In genomic region chr7:92119213-92119759, GRCh38 we compare ENCODE assay signal across 16 cellular contexts. TPM values are rescaled to one million over a fixed set of nuclear protein-coding genes. Genes with fewer than 3 reads are reported as not detected.
A peak's percentile ranks its signal among the peaks of the same experiment; 100 is the strongest.
DNase-seq lines count a peak whose midpoint lies in the region; ATAC-seq, FAIRE-seq and TF ChIP-seq lines count a peak whose summit lies in the region.
"Had no signal": no experiment of that assay in that cellular context is flagged by ENCODE, and none has a peak within 500 bp of the region (broad histone marks: within the 10 kb centered on the region; RNA-seq: fewer than 3 reads in every experiment).

No MANE protein-coding gene starts in this region.

- no peak overlapping the region for H3K4me2 ChIP-seq in HepG2 (ENCODE audit: low read depth, low read length)

- CTCF ChIA-PET in HepG2 (lab: Yijun Ruan, JAX; ENCODE audit: low intra/inter-chr PET ratio, low total read pairs) = no interaction called here

- FAIRE-seq in HepG2 (lab: Jason Lieb, UNC) = no peak
- FAIRE-seq in islet of Langerhans (lab: Jason Lieb, UNC) = peak; percentile 91
- no peak for FAIRE-seq in urothelium cell line (lab: Jason Lieb, UNC)

- TF ChIP-seq POLR2A in HepG2 (IDR thresholded peaks at IDR 0.05; ENCODE audit: insufficient read depth in 1 of 2, low read depth in 2 of 2, low read length in 2 of 2) (no peak), right lobe of liver (IDR thresholded peaks at IDR 0.05) (no peak)

- no TSS peak for BruUV-seq in HepG2 (replicated peaks; lab: Mats Ljungman, UMichigan)

- 85% methylated on average over 1 of the region's 1 CpG for WGBS in HepG2 (ENCODE audit: low lambda C conversion rate)
- WGBS in right lobe of liver (ENCODE audit: insufficient coverage, low coverage, low lambda C conversion rate, missing lambda C conversion rate) = 73% methylated on average over 1 of the region's 1 CpG

- H4K20me1 ChIP-seq in HepG2 (ENCODE audit: insufficient read depth, low read length) = peaks cover 61% of the 10 kb centered on the region

- TF ChIP-seq EP300 in HepG2 (IDR thresholded peaks at IDR 0.05; ENCODE audit: low read depth in 2 of 2, low read length in 2 of 2) = no peak
- no peak for TF ChIP-seq EP300 in HepG2 (CRISPR knock-in tag; IDR thresholded peaks at IDR 0.05; ENCODE audit: borderline replicate concordance)

- H3K36me3 ChIP-seq in HepG2 (replicated peaks in 1 of 2; ENCODE audit: control insufficient read depth in 1 of 2, insufficient read depth in 2 of 2, low read length in 2 of 2) (peaks cover 9 to 86% of the 10 kb centered on the region in 2 experiments), right lobe of liver (peaks cover 0 to 57% (median 11%) of the 10 kb centered on the region in 4 donors), upper lobe of right lung (peaks cover 85% of the 10 kb centered on the region), ascending aorta (peaks cover 36 to 70% of the 10 kb centered on the region in 2 donors)

- POLR2A ChIA-PET in HepG2 (lab: Yijun Ruan, JAX) = no interaction called here

- TF ChIP-seq CTCF in HepG2 (CRISPR knock-in tag; IDR thresholded peaks at IDR 0.05) (no peak), right lobe of liver (IDR thresholded peaks at IDR 0.05) (no peak), upper lobe of right lung (IDR thresholded peaks at IDR 0.05) (no peak), ascending aorta (IDR thresholded peaks at IDR 0.05) (no peak)

- no peak overlapping the region for H3K4me3 ChIP-seq in HepG2 (replicated peaks in 1 of 3; ENCODE audit: insufficient read depth in 1 of 3, low read depth in 2 of 3, low read length in 3 of 3)
- H3K4me3 ChIP-seq in right lobe of liver = no peak overlapping the region
- no peak overlapping the region for H3K4me3 ChIP-seq in upper lobe of right lung
- no peak overlapping the region for H3K4me3 ChIP-seq in ascending aorta

- no peaks in the 10 kb centered on the region for H3K27me3 ChIP-seq in HepG2 (ENCODE audit: control insufficient read depth in 1 of 2, insufficient read depth in 2 of 2, low read length in 2 of 2)
- H3K27me3 ChIP-seq in right lobe of liver = no peaks in the 10 kb centered on the region
- no peaks in the 10 kb centered on the region for H3K27me3 ChIP-seq in upper lobe of right lung
- H3K27me3 ChIP-seq in ascending aorta = no peaks in the 10 kb centered on the region

- peak; percentile 37 for ATAC-seq in HepG2
- no peak for ATAC-seq in right lobe of liver
- ATAC-seq in upper lobe of right lung = peak; percentile 22
- ATAC-seq: HCT116 had no signal

- H3K9me3 ChIP-seq in HepG2 (ENCODE audit: low read length) = no peaks in the 10 kb centered on the region
- H3K9me3 ChIP-seq in right lobe of liver = no peaks in the 10 kb centered on the region
- no peaks in the 10 kb centered on the region for H3K9me3 ChIP-seq in upper lobe of right lung
- peaks cover 0 to 7% of the 10 kb centered on the region in 2 donors for H3K9me3 ChIP-seq in ascending aorta

- in situ Hi-C loops in HepG2 (cut with HindIII; ENCODE audit: extremely low pct_ligation_motif_present, low pct_unique_long_range_greater_than_20kb) (no loop called here), ACHN (cut with HindIII; ENCODE audit: low pct_ligation_motif_present, low pct_unique_long_range_greater_than_20kb, low sequenced_read_pairs) (no loop called here)

- no peak overlapping the region for H3K27ac ChIP-seq in HepG2 (ENCODE audit: extremely low read length, insufficient read depth, low read length)
- H3K27ac ChIP-seq in right lobe of liver = no peak overlapping the region
- no peak overlapping the region for H3K27ac ChIP-seq in upper lobe of right lung
- H3K27ac ChIP-seq in ascending aorta = no peak overlapping the region

- intact Hi-C loops in HepG2 (cut with micrococcal nuclease; ENCODE audit: unreplicated experiment) = no loop called here
- intact Hi-C loops in right lobe of liver (cut with DNase I) = no loop called here
- intact Hi-C loops in upper lobe of right lung (cut with DNase I) = no loop called here
- intact Hi-C loops in ascending aorta (cut with DNase I) = no loop called here

- peaks cover 72% of the 10 kb centered on the region for H3K79me2 ChIP-seq in HepG2 (ENCODE audit: insufficient read depth, low read length)

- TF ChIP-seq RAD21 in HepG2 (CRISPR knock-in tag; IDR thresholded peaks at IDR 0.05) = no peak

- no peak for DNase-seq in HepG2 (ENCODE audit: low spot score)
- DNase-seq in right lobe of liver = no peak
- DNase-seq in NCI-H774 (lab: John Stamatoyannopoulos, UW) = peak; percentile 51
- DNase-seq in upper lobe of right lung = no peak
- no peak for DNase-seq in ascending aorta (ENCODE audit: low spot score in 2 of 2)
- DNase-seq in ACHN = no peak
- DNase-seq in urothelium cell line (ENCODE audit: low spot score) = no peak
- DNase-seq: NCI-H1694, NCI-H446 treated with DMSO at 0.1 percent for 48 hours, SIG-M5 had no signal

- H3K9ac ChIP-seq in HepG2 (ENCODE audit: insufficient read depth, low read depth, low read length) = no peak overlapping the region

- H2AFZ ChIP-seq in HepG2 (ENCODE audit: low read length) = no peak overlapping the region

- H3K4me1 ChIP-seq in HepG2 (ENCODE audit: insufficient read depth, low read length) = peaks cover 17% of the 10 kb centered on the region; the same call in 1 of the 2 replicates
- no peaks in the 10 kb centered on the region for H3K4me1 ChIP-seq in right lobe of liver
- no peaks in the 10 kb centered on the region for H3K4me1 ChIP-seq in upper lobe of right lung
- H3K4me1 ChIP-seq in ascending aorta = no peaks in the 10 kb centered on the region

TF ChIP-seq in HepG2, 621 proteins besides CTCF, POLR2A, EP300 and RAD21 (continues in another document):
- TF ChIP-seq RBM22 (optimal IDR thresholded peaks at IDR 0.05; ENCODE audit: low read length) (peak; percentile 63), ZNF383 (CRISPR knock-in tag; IDR thresholded peaks at IDR 0.05; ENCODE audit: borderline replicate concordance) (no peak)

RNA-seq across cellular contexts. Expression of gene CYP51A1, which starts 15.0 kb away (rescaled TPM):
- total RNA-seq in HepG2 (2016; rRNA removed; fragmentation: Illumina TruSeq; extraction: Trizol) (194 and 260 TPM in 2 replicates), right lobe of liver (100 to 1,000 TPM in 2 of 6 experiments, 10 to 100 TPM in 4; 35.9 to 144 (median 85.3) TPM), upper lobe of right lung (175 TPM), ascending aorta (19.9 TPM)
- total RNA-seq in HepG2 (2016; cell fraction: cytosol; rRNA removed; fragmentation: Illumina TruSeq; extraction: Trizol; ENCODE audit: low read depth) = 48.9 and 55.6 TPM in 2 replicates
- 204 and 264 TPM in 2 replicates for total RNA-seq in HepG2 (2016; cell fraction: insoluble cytoplasmic fraction; rRNA removed; fragmentation: Illumina TruSeq; extraction: Trizol)
- 86.8 and 98.1 TPM in 2 replicates for total RNA-seq in HepG2 (2016; cell fraction: membrane; rRNA removed; fragmentation: Illumina TruSeq; extraction: Trizol)
- 194 and 215 TPM in 2 replicates for total RNA-seq in HepG2 (2016; cell fraction: nucleus; rRNA removed; fragmentation: Illumina TruSeq; extraction: Trizol)
- polyA plus RNA-seq in HepG2 (2011; rRNA removed) = 15.4 and 21.9 TPM in 2 replicates
- 10.3 and 23.0 TPM in 2 replicates for polyA plus RNA-seq in HepG2 (2011; cell fraction: cytosol; rRNA removed)
- polyA plus RNA-seq in HepG2 (2011; cell fraction: nucleus; rRNA removed) = 4.8 and 9.7 TPM in 2 replicates
- 126 and 140 TPM in 2 replicates for polyA plus RNA-seq in HepG2 (2012)
- polyA plus RNA-seq in HepG2 (2016; cell fraction: cytosol; fragmentation: Illumina TruSeq; extraction: Trizol; ENCODE audit: low read depth) = 10.5 and 11.8 TPM in 2 replicates
- polyA plus RNA-seq in HepG2 (2016; cell fraction: insoluble cytoplasmic fraction; fragmentation: Illumina TruSeq; extraction: Trizol; ENCODE audit: low read depth) = 87.6 and 99.1 TPM in 2 replicates
- 25.9 and 27.7 TPM in 2 replicates for polyA plus RNA-seq in HepG2 (2016; cell fraction: membrane; fragmentation: Illumina TruSeq; extraction: Trizol; ENCODE audit: low read depth)
- polyA plus RNA-seq in HepG2 (2016; cell fraction: nucleus; fragmentation: Illumina TruSeq; extraction: Trizol; ENCODE audit: insufficient read depth, low read depth) = 133 and 149 TPM in 2 replicates
- 18.6 and 28.9 TPM in 2 replicates for polyA minus RNA-seq in HepG2 (2011; rRNA and poly(A)+ RNA removed; ENCODE audit: low replicate concordance)
- polyA minus RNA-seq in HepG2 (2011; cell fraction: cytosol; rRNA and poly(A)+ RNA removed) = 39.5 and 63.8 TPM in 2 replicates
- polyA minus RNA-seq in HepG2 (2011; cell fraction: nucleus; rRNA and poly(A)+ RNA removed) = 15.2 and 24.9 TPM in 2 replicates

RNA-seq across cellular contexts. Expression of gene LRRD1, which starts 59.7 kb away (rescaled TPM):
- total RNA-seq in HepG2 (2016; rRNA removed; fragmentation: Illumina TruSeq; extraction: Trizol) (not detected in 2 replicates), right lobe of liver (not detected), upper lobe of right lung (not detected), ascending aorta (not detected)
- total RNA-seq in HepG2 (2016; cell fraction: cytosol; rRNA removed; fragmentation: Illumina TruSeq; extraction: Trizol; ENCODE audit: low read depth) = not detected in 2 replicates
- 0.04 TPM in 1 of 2 replicates, not detected in the other for total RNA-seq in HepG2 (2016; cell fraction: insoluble cytoplasmic fraction; rRNA removed; fragmentation: Illumina TruSeq; extraction: Trizol)
- not detected in 2 replicates for total RNA-seq in HepG2 (2016; cell fraction: membrane; rRNA removed; fragmentation: Illumina TruSeq; extraction: Trizol)
- not detected in 2 replicates for total RNA-seq in HepG2 (2016; cell fraction: nucleus; rRNA removed; fragmentation: Illumina TruSeq; extraction: Trizol)
- 0.03 TPM in 1 of 2 replicates, not detected in the other for polyA plus RNA-seq in HepG2 (2011; rRNA removed)
- polyA plus RNA-seq in HepG2 (2011; cell fraction: cytosol; rRNA removed) = not detected in 2 replicates
- polyA plus RNA-seq in HepG2 (2011; cell fraction: nucleus; rRNA removed) = 0.13 TPM in 1 of 2 replicates, not detected in the other
- polyA plus RNA-seq in HepG2 (2012) = not detected in 2 replicates
- polyA plus RNA-seq in HepG2 (2016; cell fraction: cytosol; fragmentation: Illumina TruSeq; extraction: Trizol; ENCODE audit: low read depth) = not detected in 2 replicates
- not detected in 2 replicates for polyA plus RNA-seq in HepG2 (2016; cell fraction: insoluble cytoplasmic fraction; fragmentation: Illumina TruSeq; extraction: Trizol; ENCODE audit: low read depth)
- not detected in 2 replicates for polyA plus RNA-seq in HepG2 (2016; cell fraction: membrane; fragmentation: Illumina TruSeq; extraction: Trizol; ENCODE audit: low read depth)
- polyA plus RNA-seq in HepG2 (2016; cell fraction: nucleus; fragmentation: Illumina TruSeq; extraction: Trizol; ENCODE audit: insufficient read depth, low read depth) = not detected in 2 replicates
- polyA minus RNA-seq in HepG2 (2011; rRNA and poly(A)+ RNA removed; ENCODE audit: low replicate concordance) = 0.26 TPM in 1 of 2 replicates, not detected in the other
- not detected in 2 replicates for polyA minus RNA-seq in HepG2 (2011; cell fraction: cytosol; rRNA and poly(A)+ RNA removed)
- polyA minus RNA-seq in HepG2 (2011; cell fraction: nucleus; rRNA and poly(A)+ RNA removed) = 0.13 and 0.25 TPM in 2 replicates
- total RNA-seq: HT-29 had no signal
- polyA plus RNA-seq: AG04450, BJ, IgD-negative memory B cell had no signal

Comparison
In these comparisons a context has a peak if more than half of its experiments do, and no peak if none do; other contexts are left out.
1. ATAC-seq: peak in HepG2 (single experiment) and upper lobe of right lung (single experiment); none in right lobe of liver (0 of 4).